In genomic region chr5:176927562-176927961, GRCh38 we compare ENCODE assay signal across 32 cellular contexts. TPM values are rescaled to one million over a fixed set of nuclear protein-coding genes. Genes with fewer than 3 reads are reported as not detected.
"Had no signal": no experiment of that assay in that cellular context is flagged by ENCODE, and none has a peak within 500 bp of the region (broad histone marks: within the 10 kb centered on the region; RNA-seq: fewer than 3 reads in every experiment).

No MANE protein-coding gene starts in this region.

- H3K27ac ChIP-seq: brain microvascular endothelial cell, cardiac muscle cell, coronary artery, dorsolateral prefrontal cortex, epithelial cell of prostate had no signal

- ATAC-seq: activated CD4-positive, alpha-beta T cell treated with anti-CD3 and anti-CD28 coated beads for 36 hours; activated CD8-positive, alpha-beta memory T cell treated with anti-CD3 and anti-CD28 coated beads, Interleukin-2, amount 10 ng/mL, durations not matched to agents 7 days and 5 days; activated CD8-positive, alpha-beta T cell treated with anti-CD3 and anti-CD28 coated beads, Interleukin-2, amount 10 ng/mL, durations not matched to agents 7 days and 5 days; activated naive CD4-positive, alpha-beta T cell treated with anti-CD3 and anti-CD28 coated beads, Interleukin-2, amount 50 U/mL, for 72 hours; effector memory CD8-positive, alpha-beta T cell had no signal

- H3K27me3 ChIP-seq: brain microvascular endothelial cell, cardiac muscle cell, dorsolateral prefrontal cortex had no signal

- H3K27me3 Mint-ChIP-seq: activated CD4-positive, alpha-beta memory T cell treated with anti-CD3 and anti-CD28 coated beads for 36 hours; activated CD4-positive, alpha-beta T cell treated with anti-CD3 and anti-CD28 coated beads for 36 hours; activated CD4-positive, alpha-beta T cell treated with anti-CD3 and anti-CD28 coated beads, Interleukin-2, amount 10 ng/mL, durations not matched to agents 24 days and 14 days; activated CD8-positive, alpha-beta memory T cell treated with anti-CD3 and anti-CD28 coated beads, Interleukin-2, amount 10 ng/mL, durations not matched to agents 7 days and 5 days; activated naive CD4-positive, alpha-beta T cell treated with anti-CD3 and anti-CD28 coated beads, Interleukin-2, amount 10 ng/mL, durations not matched to agents 7 days and 5 days; activated naive CD8-positive, alpha-beta T cell treated with anti-CD3 and anti-CD28 coated beads, Interleukin-2, amount 10 ng/mL, durations not matched to agents 7 days and 5 days; dendritic cell treated with granulocyte-macrophage colony-stimulating factor and Interleukin-4, amounts not matched to agents 40 ng/mL and 50 ng/mL, for 4 days; effector memory CD8-positive, alpha-beta T cell had no signal

- H3K9me3 Mint-ChIP-seq: activated CD4-positive, alpha-beta memory T cell treated with anti-CD3 and anti-CD28 coated beads for 36 hours; activated CD4-positive, alpha-beta T cell treated with anti-CD3 and anti-CD28 coated beads, Interleukin-2, amount 10 ng/mL, durations not matched to agents 24 days and 14 days; activated naive CD4-positive, alpha-beta T cell treated with anti-CD3 and anti-CD28 coated beads, Interleukin-2, amount 10 ng/mL, durations not matched to agents 7 days and 5 days; activated naive CD4-positive, alpha-beta T cell treated with anti-CD3 and anti-CD28 coated beads, Interleukin-2, amount 50 U/mL, for 72 hours; activated naive CD8-positive, alpha-beta T cell treated with anti-CD3 and anti-CD28 coated beads, Interleukin-2, amount 10 ng/mL, durations not matched to agents 7 days and 5 days; dendritic cell treated with granulocyte-macrophage colony-stimulating factor and Interleukin-4, amounts not matched to agents 40 ng/mL and 50 ng/mL, for 4 days; effector memory CD8-positive, alpha-beta T cell had no signal

- H3K4me3 ChIP-seq: cardiac muscle cell, coronary artery, dorsolateral prefrontal cortex had no signal

- H3K4me3 Mint-ChIP-seq: activated CD4-positive, alpha-beta memory T cell treated with anti-CD3 and anti-CD28 coated beads for 36 hours; activated CD4-positive, alpha-beta T cell treated with anti-CD3 and anti-CD28 coated beads for 36 hours; activated CD4-positive, alpha-beta T cell treated with anti-CD3 and anti-CD28 coated beads, Interleukin-2, amount 10 ng/mL, durations not matched to agents 24 days and 14 days; activated CD8-positive, alpha-beta memory T cell treated with anti-CD3 and anti-CD28 coated beads, Interleukin-2, amount 10 ng/mL, durations not matched to agents 7 days and 5 days; activated CD8-positive, alpha-beta T cell treated with anti-CD3 and anti-CD28 coated beads, Interleukin-2, amount 10 ng/mL, durations not matched to agents 7 days and 5 days; activated naive CD4-positive, alpha-beta T cell treated with anti-CD3 and anti-CD28 coated beads, Interleukin-2, amount 10 ng/mL, durations not matched to agents 7 days and 5 days; activated naive CD8-positive, alpha-beta T cell treated with anti-CD3 and anti-CD28 coated beads, Interleukin-2, amount 10 ng/mL, durations not matched to agents 7 days and 5 days; dendritic cell treated with granulocyte-macrophage colony-stimulating factor and Interleukin-4, amounts not matched to agents 40 ng/mL and 50 ng/mL, for 4 days; effector memory CD8-positive, alpha-beta T cell had no signal

- H3K36me3 ChIP-seq: cardiac muscle cell had no signal

- DNase-seq: activated CD4-positive, alpha-beta memory T cell treated with anti-CD3 and anti-CD28 coated beads for 36 hours; activated CD4-positive, alpha-beta T cell treated with anti-CD3 and anti-CD28 coated beads for 36 hours; activated CD4-positive, alpha-beta T cell treated with anti-CD3 and anti-CD28 coated beads, Interleukin-2, amount 10 ng/mL, durations not matched to agents 24 days and 14 days; activated CD4-positive, CD25-positive, alpha-beta regulatory T cell; activated CD4-positive, CD25-positive, alpha-beta regulatory T cell treated with anti-CD3 and anti-CD28 coated beads, Interleukin-2, amount 50 U/mL, for 72 hours; activated CD8-positive, alpha-beta memory T cell treated with anti-CD3 and anti-CD28 coated beads, Interleukin-2, amount 10 ng/mL, durations not matched to agents 7 days and 5 days; activated CD8-positive, alpha-beta memory T cell treated with anti-CD3 and anti-CD28 coated beads, Interleukin-2, amount 50 U/mL, for 4 hours; activated CD8-positive, alpha-beta T cell treated with anti-CD3 and anti-CD28 coated beads, Interleukin-2, amount 10 ng/mL, durations not matched to agents 7 days and 5 days; activated gamma-delta T cell; activated naive CD4-positive, alpha-beta T cell; activated naive CD4-positive, alpha-beta T cell treated with anti-CD3 and anti-CD28 coated beads, Interleukin-2, amount 10 ng/mL, durations not matched to agents 7 days and 5 days; activated naive CD8-positive, alpha-beta T cell treated with anti-CD3 and anti-CD28 coated beads, Interleukin-2, amount 10 ng/mL, durations not matched to agents 7 days and 5 days; activated T-cell treated with anti-CD3 and anti-CD28 coated beads, Interleukin-2, amount 50 U/mL, for 1 hour; activated T-cell treated with anti-CD3 and anti-CD28 coated beads, Interleukin-2, amount 50 U/mL, for 48 hours; amniotic stem cell; anterior cingulate cortex; brain microvascular endothelial cell; central memory CD4-positive, alpha-beta T cell; dorsolateral prefrontal cortex; effector memory CD8-positive, alpha-beta T cell; foreskin fibroblast; head of caudate nucleus; hypothalamus; T-helper 2 cell had no signal

- H3K27ac Mint-ChIP-seq: activated CD4-positive, alpha-beta memory T cell treated with anti-CD3 and anti-CD28 coated beads for 36 hours; activated CD4-positive, alpha-beta T cell treated with anti-CD3 and anti-CD28 coated beads for 36 hours; activated CD4-positive, alpha-beta T cell treated with anti-CD3 and anti-CD28 coated beads, Interleukin-2, amount 10 ng/mL, durations not matched to agents 24 days and 14 days; activated CD8-positive, alpha-beta memory T cell treated with anti-CD3 and anti-CD28 coated beads, Interleukin-2, amount 10 ng/mL, durations not matched to agents 7 days and 5 days; activated CD8-positive, alpha-beta T cell treated with anti-CD3 and anti-CD28 coated beads, Interleukin-2, amount 10 ng/mL, durations not matched to agents 7 days and 5 days; activated naive CD4-positive, alpha-beta T cell treated with anti-CD3 and anti-CD28 coated beads, Interleukin-2, amount 10 ng/mL, durations not matched to agents 7 days and 5 days; activated naive CD4-positive, alpha-beta T cell treated with anti-CD3 and anti-CD28 coated beads, Interleukin-2, amount 50 U/mL, for 72 hours; activated naive CD8-positive, alpha-beta T cell treated with anti-CD3 and anti-CD28 coated beads, Interleukin-2, amount 10 ng/mL, durations not matched to agents 7 days and 5 days; dendritic cell treated with granulocyte-macrophage colony-stimulating factor and Interleukin-4, amounts not matched to agents 40 ng/mL and 50 ng/mL, for 4 days had no signal

- FAIRE-seq: astrocyte, frontal cortex had no signal

RNA-seq across cellular contexts. Expression of gene HK3, which starts 28.4 kb away (rescaled TPM):
- total RNA-seq: activated CD4-positive, alpha-beta T cell treated with anti-CD3 and anti-CD28 coated beads for 36 hours; activated CD8-positive, alpha-beta memory T cell treated with anti-CD3 and anti-CD28 coated beads, Interleukin-2, amount 10 ng/mL, durations not matched to agents 7 days and 5 days; activated CD8-positive, alpha-beta T cell treated with anti-CD3 and anti-CD28 coated beads, Interleukin-2, amount 10 ng/mL, durations not matched to agents 7 days and 5 days; astrocyte; cardiac muscle cell; fibroblast of lung had no signal
